In genomic region chr20:46406986-46407670, GRCh38 we compare ENCODE assay signal across 1 cellular context.
A peak's percentile ranks its signal among the peaks of the same experiment; 100 is the strongest.
TF ChIP-seq lines count a peak whose summit lies in the region.

No MANE protein-coding gene starts in this region.

TF ChIP-seq in HepG2, 621 proteins besides CTCF, POLR2A, EP300 and RAD21 (continued from another document and continues in another):
- TF ChIP-seq STAT6 (CRISPR knock-in tag; IDR thresholded peaks at IDR 0.05; ENCODE audit: borderline replicate concordance) (no peak), GATAD2A (CRISPR knock-in tag; IDR thresholded peaks at IDR 0.05) (0 out of 2 replicates have a peak, but pooled peaks have one; percentile 9), HNRNPLL (IDR thresholded peaks at IDR 0.05; ENCODE audit: low read depth, low read length, poor library complexity, severe bottlenecking) (peak; percentile 56), ZKSCAN5 (CRISPR knock-in tag; IDR thresholded peaks at IDR 0.05) (peak; percentile 76), ARNTL (CRISPR knock-in tag; IDR thresholded peaks at IDR 0.05) (no peak), ZNF263 (CRISPR knock-in tag; IDR thresholded peaks at IDR 0.05) (peak; percentile 94), ZSCAN21 (CRISPR knock-in tag; IDR thresholded peaks at IDR 0.05; ENCODE audit: borderline replicate concordance) (peak; percentile 44; the same call in 1 of the 2 replicates), RAD51 (IDR thresholded peaks at IDR 0.05; ENCODE audit: borderline replicate concordance) (no peak), MAFF (IDR thresholded peaks at IDR 0.05; ENCODE audit: low read depth, low read length) (no peak), SP4 (CRISPR knock-in tag; IDR thresholded peaks at IDR 0.05) (no peak), ZNF510 (CRISPR knock-in tag; IDR thresholded peaks at IDR 0.05; ENCODE audit: low read depth) (peak; percentile 68; the same call in 1 of the 2 replicates), PAX8 (CRISPR knock-in tag; IDR thresholded peaks at IDR 0.05; ENCODE audit: borderline replicate concordance) (no peak), PLSCR1 (CRISPR knock-in tag; IDR thresholded peaks at IDR 0.05; ENCODE audit: borderline replicate concordance) (no peak), ZNF572 (CRISPR knock-in tag; IDR thresholded peaks at IDR 0.05) (no peak), RFX1 (IDR thresholded peaks at IDR 0.05) (no peak), ONECUT2 (CRISPR knock-in tag; IDR thresholded peaks at IDR 0.05) (no peak), ZZZ3 (CRISPR knock-in tag; IDR thresholded peaks at IDR 0.05; ENCODE audit: borderline replicate concordance) (0 out of 2 replicates have a peak, but pooled peaks have one; percentile 49), TBP (CRISPR knock-in tag; IDR thresholded peaks at IDR 0.05) (no peak), KAT8 (CRISPR knock-in tag; IDR thresholded peaks at IDR 0.05) (no peak), RELA (CRISPR knock-in tag; IDR thresholded peaks at IDR 0.05) (0 out of 2 replicates have a peak, but pooled peaks have one; percentile 11), MTA1 (CRISPR knock-in tag; IDR thresholded peaks at IDR 0.05; ENCODE audit: borderline replicate concordance) (peak; percentile 67; the same call in 1 of the 2 replicates), CERS6 (CRISPR knock-in tag; IDR thresholded peaks at IDR 0.05) (no peak), PAWR (CRISPR knock-in tag; IDR thresholded peaks at IDR 0.05; ENCODE audit: borderline replicate concordance) (peak; percentile 37; the same call in 1 of the 2 replicates), ZNF251 (CRISPR knock-in tag; IDR thresholded peaks at IDR 0.05) (no peak), ZNF354B (CRISPR knock-in tag; IDR thresholded peaks at IDR 0.05) (no peak), KLF16 (CRISPR knock-in tag; IDR thresholded peaks at IDR 0.05) (no peak), KAT7 (CRISPR knock-in tag; IDR thresholded peaks at IDR 0.05; ENCODE audit: borderline replicate concordance) (no peak), ZNF672 (CRISPR knock-in tag; IDR thresholded peaks at IDR 0.05) (no peak), POGZ (CRISPR knock-in tag; IDR thresholded peaks at IDR 0.05) (no peak), ZNF564 (CRISPR knock-in tag; IDR thresholded peaks at IDR 0.05) (no peak), PCBP2 (optimal IDR thresholded peaks at IDR 0.05; ENCODE audit: low read depth, low read length, poor library complexity, severe bottlenecking) (no peak), DPF2 (CRISPR knock-in tag; IDR thresholded peaks at IDR 0.05; ENCODE audit: borderline replicate concordance, low read depth) (0 out of 2 replicates have a peak, but pooled peaks have one; percentile 41), ZNF569 (CRISPR knock-in tag; IDR thresholded peaks at IDR 0.05; ENCODE audit: borderline replicate concordance) (no peak), ZNF513 (CRISPR knock-in tag; conservative IDR thresholded peaks at IDR 0.05) (no peak), REST (IDR thresholded peaks at IDR 0.05; ENCODE audit: borderline replicate concordance in 1 of 2, low read depth in 1 of 2, low read length in 2 of 2) (no peak), UBTF (CRISPR knock-in tag; IDR thresholded peaks at IDR 0.05) (no peak), FOXA3 (CRISPR knock-in tag; IDR thresholded peaks at IDR 0.05) (no peak), PHF21A (CRISPR knock-in tag; IDR thresholded peaks at IDR 0.05) (no peak), ZNF691 (CRISPR knock-in tag; IDR thresholded peaks at IDR 0.05; ENCODE audit: borderline replicate concordance, low read depth) (peak; percentile 81), MTA3 (CRISPR knock-in tag; IDR thresholded peaks at IDR 0.05) (no peak), TGIF2 (CRISPR knock-in tag; IDR thresholded peaks at IDR 0.05) (no peak), EEA1 (CRISPR knock-in tag; IDR thresholded peaks at IDR 0.05; ENCODE audit: borderline replicate concordance) (0 out of 2 replicates have a peak, but pooled peaks have one; percentile 35), THAP8 (CRISPR knock-in tag; IDR thresholded peaks at IDR 0.05; ENCODE audit: borderline replicate concordance) (no peak), ZHX1 (CRISPR knock-in tag; IDR thresholded peaks at IDR 0.05; ENCODE audit: low read depth) (peak; percentile 27; the same call in 1 of the 2 replicates)
